ENCODE assay signal across 1 cellular context in the genomic region with DNA sequence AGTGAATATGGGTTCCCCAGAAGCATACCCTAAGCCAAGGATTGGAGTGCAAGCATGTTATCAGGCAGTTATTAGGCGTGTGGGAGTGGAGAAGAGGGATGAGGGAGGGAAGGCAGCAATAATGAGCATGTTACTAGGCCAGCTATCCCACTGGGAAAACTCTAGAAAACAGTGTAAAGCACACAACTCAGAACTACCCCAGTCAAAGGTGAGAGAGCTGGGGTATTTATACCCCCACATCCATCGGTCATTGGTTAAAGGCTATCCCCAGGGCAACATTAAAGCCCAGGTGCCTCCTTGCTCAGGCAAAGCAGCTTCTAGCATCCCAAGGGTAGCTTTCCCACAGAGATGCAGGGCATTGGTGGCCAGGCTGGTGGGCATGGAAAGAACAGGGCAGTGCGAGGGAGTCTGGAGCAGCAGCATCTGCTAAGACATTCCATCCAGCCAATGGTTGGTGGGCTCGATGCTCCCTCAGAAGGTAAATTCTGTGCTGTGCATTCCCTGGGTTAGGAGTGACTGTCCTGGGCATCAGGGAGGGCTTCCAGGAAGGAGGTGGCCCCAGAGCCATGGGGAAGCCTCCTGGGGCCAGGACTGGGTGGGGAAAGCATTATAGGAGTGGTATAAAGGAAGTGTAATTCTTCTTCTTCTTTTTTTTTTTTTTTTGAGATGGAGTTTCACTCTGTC.
TF ChIP-seq lines count a peak whose summit lies in the region.

No MANE protein-coding gene starts in this region.

TF ChIP-seq in H1, 55 proteins besides CTCF, POLR2A, EP300 and RAD21:
- TF ChIP-seq RXRA (IDR thresholded peaks at IDR 0.05; ENCODE audit: insufficient read depth, low read depth, low read length) = no peak
- no peak for TF ChIP-seq CBX5 (IDR thresholded peaks at IDR 0.05; ENCODE audit: low read depth, low read length)
- TF ChIP-seq ZNF274 (IDR thresholded peaks at IDR 0.05; ENCODE audit: borderline replicate concordance, extremely low read depth, low read length) = no peak
- no peak for TF ChIP-seq EGR1 (IDR thresholded peaks at IDR 0.05; ENCODE audit: borderline replicate concordance, low read depth, low read length)
- no peak for TF ChIP-seq CREB1 (IDR thresholded peaks at IDR 0.05)
- TF ChIP-seq E2F6 (IDR thresholded peaks at IDR 0.05) = no peak
- TF ChIP-seq SRF (IDR thresholded peaks at IDR 0.05; ENCODE audit: low read depth, low read length) = no peak
